23 cellular contexts compared by ENCODE assay signal in genomic region chr19:16892438-16892837, GRCh38. TPM values are rescaled to one million over a fixed set of nuclear protein-coding genes. Genes with fewer than 3 reads are reported as not detected.
"Had no signal": no experiment of that assay in that cellular context is flagged by ENCODE, and none has a peak within 500 bp of the region (broad histone marks: within the 10 kb centered on the region; RNA-seq: fewer than 3 reads in every experiment).

No MANE protein-coding gene starts in this region.

- H3K9me3 Mint-ChIP-seq: activated T-cell treated with anti-CD3 and anti-CD28 coated beads, Interleukin-2, amount 50 U/mL, for 24 hours; activated T-helper 17 cell treated with anti-CD3 and anti-CD28 coated beads, Interleukin-2, amount 50 U/mL, for 72 hours; dendritic cell treated with granulocyte-macrophage colony-stimulating factor and Interleukin-4, amounts not matched to agents 40 ng/mL and 50 ng/mL, for 4 days; immature natural killer cell; natural killer cell treated with Interleukin-12 subunit alpha and Interleukin-12 subunit beta and Interleukin-15 and Interleukin-18, amount 100 ng/mL, for 72 hours; stimulated activated naive CD8-positive, alpha-beta T cell treated with anti-CD3 and anti-CD28 coated beads, Interleukin-15, amount 100 ng/mL, for 72 hours; T-helper 1 cell treated with Interleukin-12 subunit alpha and Interleukin-12 subunit beta and Interleukin-4 antibody, amounts not matched to agents 30 μg/mL and 1 μg/mL, for 36 hours had no signal

- H3K4me3 Mint-ChIP-seq: activated naive CD8-positive, alpha-beta T cell; activated T-cell treated with anti-CD3 and anti-CD28 coated beads, Interleukin-2, amount 50 U/mL, for 24 hours; activated T-helper 17 cell treated with anti-CD3 and anti-CD28 coated beads, Interleukin-2, amount 50 U/mL, for 72 hours; dendritic cell treated with granulocyte-macrophage colony-stimulating factor and Interleukin-4, amounts not matched to agents 40 ng/mL and 50 ng/mL, for 4 days; immature natural killer cell; natural killer cell treated with Interleukin-12 subunit alpha and Interleukin-12 subunit beta and Interleukin-15 and Interleukin-18, amount 100 ng/mL, for 72 hours; stimulated activated naive CD8-positive, alpha-beta T cell treated with anti-CD3 and anti-CD28 coated beads, Interleukin-15, amount 100 ng/mL, for 72 hours; T-helper 1 cell treated with Interleukin-12 subunit alpha and Interleukin-12 subunit beta and Interleukin-4 antibody, amounts not matched to agents 30 μg/mL and 1 μg/mL, for 36 hours had no signal

- H3K36me3 Mint-ChIP-seq: activated naive CD8-positive, alpha-beta T cell; immature natural killer cell; natural killer cell treated with Interleukin-12 subunit alpha and Interleukin-12 subunit beta and Interleukin-15 and Interleukin-18, amount 100 ng/mL, for 72 hours had no signal

- H3K27me3 ChIP-seq: adrenal gland, ascending aorta, brain microvascular endothelial cell, ovary, transverse colon, uterus had no signal

- H3K4me1 Mint-ChIP-seq: activated T-helper 17 cell treated with anti-CD3 and anti-CD28 coated beads, Interleukin-2, amount 50 U/mL, for 72 hours had no signal

- H3K4me3 ChIP-seq: adrenal gland, ascending aorta, ovary, prostate gland, transverse colon, uterus had no signal

- H3K36me3 ChIP-seq: adrenal gland, ascending aorta, brain microvascular endothelial cell, neutrophil, ovary, prostate gland, transverse colon, uterus had no signal

- DNase-seq: activated CD4-positive, alpha-beta T cell treated with anti-CD3 and anti-CD28 coated beads for 48 hours; activated naive CD4-positive, alpha-beta T cell; activated T-cell treated with anti-CD3 and anti-CD28 coated beads, Interleukin-2, amount 50 U/mL, for 24 hours; adrenal gland; brain microvascular endothelial cell; effector CD4-positive, alpha-beta T cell; immature natural killer cell; midbrain; ovary; stimulated activated CD4-positive, alpha-beta T cell treated with anti-CD3 and anti-CD28 coated beads, Interleukin-12 subunit alpha, Interleukin-12 subunit beta, amount 100 ng/mL, for 4 hours; stimulated activated naive CD8-positive, alpha-beta T cell treated with anti-CD3 and anti-CD28 coated beads, Interleukin-15, amount 100 ng/mL, for 72 hours; T1000; transverse colon; uterus had no signal

- H3K27ac Mint-ChIP-seq: activated naive CD8-positive, alpha-beta T cell; activated T-cell treated with anti-CD3 and anti-CD28 coated beads, Interleukin-2, amount 50 U/mL, for 24 hours; activated T-helper 17 cell treated with anti-CD3 and anti-CD28 coated beads, Interleukin-2, amount 50 U/mL, for 72 hours; stimulated activated naive CD8-positive, alpha-beta T cell treated with anti-CD3 and anti-CD28 coated beads, Interleukin-15, amount 100 ng/mL, for 72 hours; T-helper 1 cell treated with Interleukin-12 subunit alpha and Interleukin-12 subunit beta and Interleukin-4 antibody, amounts not matched to agents 30 μg/mL and 1 μg/mL, for 36 hours had no signal

- H3K27me3 Mint-ChIP-seq: activated T-helper 17 cell treated with anti-CD3 and anti-CD28 coated beads, Interleukin-2, amount 50 U/mL, for 72 hours; natural killer cell treated with Interleukin-12 subunit alpha and Interleukin-12 subunit beta and Interleukin-15 and Interleukin-18, amount 100 ng/mL, for 72 hours had no signal

- H3K9me3 ChIP-seq: adrenal gland, ascending aorta, neutrophil, ovary, prostate gland, transverse colon, uterus had no signal

- H3K27ac ChIP-seq: ascending aorta, brain microvascular endothelial cell, neutrophil, ovary, prostate gland had no signal

RNA-seq across cellular contexts. Expression of gene F2RL3, which starts 3.6 kb away (rescaled TPM):
- total RNA-seq: activated T-helper 17 cell treated with anti-CD3 and anti-CD28 coated beads, Interleukin-2, amount 50 U/mL, for 72 hours; epithelial cell of proximal tubule had no signal
